Comparison of ENCODE assay signal across 8 cellular contexts in genomic region chr1:52726265-52727113, GRCh38. TPM values are rescaled to one million over a fixed set of nuclear protein-coding genes. Genes with fewer than 3 reads are reported as not detected.
DNase-seq lines count a peak whose midpoint lies in the region; ATAC-seq and TF ChIP-seq lines count a peak whose summit lies in the region.

TSS of gene ZYG11B (plus strand) at chr1:52726453. CDS start at chr1:52726654, 201 bp downstream.

- ATAC-seq in HG02623 (IDR thresholded peaks at IDR 0.05; ENCODE audit: unreplicated experiment) (peak; percentile 91), thoracic aorta (ENCODE audit: insufficient number of reproducible peaks, low FRiP score, low read depth) (peak; percentile 96)
- ATAC-seq in activated naive CD4-positive, alpha-beta T cell treated with anti-CD3 and anti-CD28 coated beads, Interleukin-2, amount 50 U/mL, for 72 hours = peak; percentile 93 to 98

- H3K9me3 ChIP-seq in thoracic aorta = no peaks in the 10 kb centered on the region

- H3K4me1 ChIP-seq in thoracic aorta (ENCODE audit: control insufficient read depth in 1 of 2, low read depth in 2 of 2) = peaks cover 14 to 26% of the 10 kb centered on the region in 2 donors

- peak; percentile 98 for DNase-seq in GM10266 (ENCODE audit: extremely low spot score)
- peak; percentile 88 for DNase-seq in NCI-H1105 (lab: John Stamatoyannopoulos, UW)
- DNase-seq in SKM-1 (lab: John Stamatoyannopoulos, UW; ENCODE audit: unreplicated experiment) = peak; percentile 74
- peak; percentile 87 to 90 for DNase-seq in activated naive CD4-positive, alpha-beta T cell treated with anti-CD3 and anti-CD28 coated beads, Interleukin-2, amount 50 U/mL, for 72 hours (ENCODE audit: low spot score in 2 of 2)
- peak; percentile 90 for DNase-seq in glomerular visceral epithelial cell (ENCODE audit: extremely low spot score)
- peak; percentile 96 for DNase-seq in osteocyte (ENCODE audit: extremely low spot score, unreplicated experiment)
- DNase-seq in thoracic aorta (ENCODE audit: low spot score) = peak; percentile 64

- H3K36me3 ChIP-seq in thoracic aorta = no peaks in the 10 kb centered on the region

- peaks cover 0 to 6% of the 10 kb centered on the region in 2 donors for H3K36me3 Mint-ChIP-seq in activated naive CD4-positive, alpha-beta T cell treated with anti-CD3 and anti-CD28 coated beads, Interleukin-2, amount 50 U/mL, for 72 hours
- no peaks in the 10 kb centered on the region for H3K36me3 Mint-ChIP-seq in osteocyte (ENCODE audit: unreplicated experiment)

- H3K9me3 Mint-ChIP-seq in activated naive CD4-positive, alpha-beta T cell treated with anti-CD3 and anti-CD28 coated beads, Interleukin-2, amount 50 U/mL, for 72 hours = no peaks in the 10 kb centered on the region
- H3K9me3 Mint-ChIP-seq in osteocyte (ENCODE audit: unreplicated experiment) = no peaks in the 10 kb centered on the region

- TF ChIP-seq CTCF in GM10266 (IDR thresholded peaks at IDR 0.05; ENCODE audit: control insufficient read depth, insufficient read depth, low read depth, missing control alignments) = no peak
- no peak for TF ChIP-seq CTCF in osteocyte (IDR thresholded peaks at IDR 0.05)
- no peak for TF ChIP-seq CTCF in thoracic aorta (IDR thresholded peaks at IDR 0.05)

- H3K27me3 Mint-ChIP-seq in osteocyte (ENCODE audit: unreplicated experiment) = no peaks in the 10 kb centered on the region

- peak within 1 kb of the TSS; percentile 64 to 68 for H3K27ac ChIP-seq in thoracic aorta

- H3K4me1 Mint-ChIP-seq in osteocyte (ENCODE audit: unreplicated experiment) = peaks cover 21% of the 10 kb centered on the region

- H3K4me3 Mint-ChIP-seq in osteocyte (ENCODE audit: unreplicated experiment) = peak within 1 kb of the TSS; percentile 94

- H3K27me3 ChIP-seq in thoracic aorta (replicated peaks; ENCODE audit: insufficient read depth) = no peaks in the 10 kb centered on the region

- peak within 1 kb of the TSS; percentile 66 to 81 for H3K27ac Mint-ChIP-seq in activated naive CD4-positive, alpha-beta T cell treated with anti-CD3 and anti-CD28 coated beads, Interleukin-2, amount 50 U/mL, for 72 hours
- H3K27ac Mint-ChIP-seq in osteocyte (ENCODE audit: unreplicated experiment) = peak within 1 kb of the TSS; percentile 69

- peak within 1 kb of the TSS; percentile 96 for H3K4me3 ChIP-seq in thoracic aorta

RNA-seq across cellular contexts. Expression of gene ZYG11B, which starts in this region (rescaled TPM):
- total RNA-seq in activated naive CD4-positive, alpha-beta T cell treated with anti-CD3 and anti-CD28 coated beads, Interleukin-2, amount 50 U/mL, for 72 hours = 10 to 100 TPM; 13.6 to 13.7 TPM
- total RNA-seq in osteocyte (34.3 and 37.1 TPM in 2 replicates), thoracic aorta (10 to 100 TPM; 41.6 to 46.8 TPM)

Comparison
In these comparisons a context has a peak if more than half of its experiments do, and no peak if none do; other contexts are left out.
1. Peak in every context shown above with its lines: DNase-seq, ATAC-seq, H3K4me3 ChIP-seq and H3K27ac ChIP-seq.